ENCODE assay signal across 13 cellular contexts in the genomic region with DNA sequence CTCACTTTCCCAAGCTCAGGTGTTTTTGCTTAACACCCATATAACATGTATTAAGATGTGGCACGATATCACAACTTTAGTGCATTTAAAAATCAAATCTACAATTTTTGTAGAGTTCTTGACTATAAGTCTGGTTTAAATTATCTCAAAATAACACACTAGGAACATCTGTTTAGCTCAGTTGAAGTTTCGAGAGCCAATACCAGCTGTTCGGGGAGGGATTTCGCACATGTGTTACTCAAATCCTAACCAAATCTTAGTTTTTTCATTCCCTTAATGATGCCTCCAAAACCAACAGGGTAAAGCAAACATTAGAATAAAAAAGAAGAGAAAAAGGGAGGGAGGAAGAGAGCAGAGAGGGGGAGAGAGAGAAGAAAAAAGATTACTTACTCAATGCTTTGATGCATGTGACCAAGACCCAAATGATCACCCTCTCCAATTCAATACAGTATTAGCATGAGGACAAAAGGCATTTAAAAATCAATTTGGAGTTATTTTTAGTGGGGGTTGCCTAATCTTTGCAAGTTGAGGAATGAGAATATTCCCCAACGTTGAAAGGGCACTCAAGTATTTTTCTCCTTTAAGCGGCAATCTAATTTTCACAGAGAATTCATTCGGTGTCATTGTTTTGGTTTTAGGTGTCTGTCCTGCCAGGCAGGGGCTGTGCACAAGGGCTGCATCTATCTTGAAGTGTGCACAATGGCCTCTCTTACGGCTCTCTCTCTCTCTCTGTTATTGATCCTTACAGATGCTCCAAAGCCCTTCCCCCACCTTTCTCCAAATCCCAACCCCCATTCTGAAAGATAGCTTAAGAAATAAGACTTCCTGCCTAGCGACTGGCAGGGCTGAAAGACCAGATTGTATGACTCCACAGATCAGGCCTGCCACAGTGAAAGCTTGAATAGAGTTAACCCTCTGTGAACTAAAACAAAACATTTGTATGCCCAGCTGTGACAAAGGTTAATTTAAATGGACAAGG.
DNase-seq lines count a peak whose midpoint lies in the region; FAIRE-seq and TF ChIP-seq lines count a peak whose summit lies in the region.
"Had no signal": no experiment of that assay in that cellular context is flagged by ENCODE, and none has a peak within 500 bp of the region (broad histone marks: within the 10 kb centered on the region; RNA-seq: fewer than 3 reads in every experiment).

No MANE protein-coding gene starts in this region.

- no peak for TF ChIP-seq CTCF in H1 (IDR thresholded peaks at IDR 0.05; ENCODE audit: control extremely low read depth in 1 of 3, insufficient read depth in 1 of 3, low read depth in 1 of 3, low read length in 3 of 3)

- H3K9ac ChIP-seq in H1 (replicated peaks in 1 of 4; ENCODE audit: extremely low read depth in 1 of 4, low read depth in 3 of 4, low read length in 3 of 4) = peak overlapping the region in 3 of 4 experiments; percentile 5 to 50 (median 39); a peak in 3 of 7 replicates

- POLR2A ChIA-PET in H1 (lab: Charles Lee; ENCODE audit: partially characterized antibody) = interaction anchor here (0.6 to 2.4 kb wide), 16 partner anchors 8 to 180 kb away, joined by 3 to 11 read pairs (median 4); no protein-coding TSS in a partner anchor
- POLR2A ChIA-PET in activated CD4-positive, alpha-beta memory T cell treated with anti-CD3 and anti-CD28 coated beads for 36 hours (lab: Charles Lee) = no interaction called here

- H3K4me2 ChIP-seq in H1 (ENCODE audit: insufficient read depth in 1 of 2, low read depth in 2 of 2, low read length in 2 of 2) = peak overlapping the region; percentile 75 to 77

- H3K79me2 ChIP-seq in H1 (ENCODE audit: control insufficient read depth in 1 of 2, insufficient read depth in 2 of 2, low read length in 2 of 2) = peaks cover 0 to 71% of the 10 kb centered on the region in 2 experiments; a peak in 3 of 4 replicates

- no peaks in the 10 kb centered on the region for H3K9me3 Mint-ChIP-seq in activated CD4-positive, alpha-beta memory T cell treated with anti-CD3 and anti-CD28 coated beads for 36 hours
- H3K9me3 Mint-ChIP-seq: CD4-positive, alpha-beta T cell; naive thymus-derived CD8-positive, alpha-beta T cell had no signal

- no peak overlapping the region for H3K23ac ChIP-seq in H1 (ENCODE audit: insufficient read length)

- DNase-seq in NCI-H2227 treated with DMSO at 0.1 percent for 48 hours (lab: John Stamatoyannopoulos, UW) = peak; percentile 5
- peak; percentile 59 to 71 for DNase-seq in H1 (ENCODE audit: low read depth in 1 of 2, low spot score in 2 of 2)
- DNase-seq in myocyte (ENCODE audit: low read depth) = peak; percentile 18
- DNase-seq in activated CD4-positive, alpha-beta memory T cell treated with anti-CD3 and anti-CD28 coated beads for 36 hours = no peak
- DNase-seq in HuH-7 (ENCODE audit: low spot score) = no peak
- no peak for DNase-seq in NCI-H446 (lab: John Stamatoyannopoulos, UW)
- DNase-seq in activated CD4-positive, CD25-positive, alpha-beta regulatory T cell (lab: John Stamatoyannopoulos, UW) = no peak
- DNase-seq: CD4-positive, alpha-beta T cell; GOT3; naive thymus-derived CD8-positive, alpha-beta T cell; NCI-H2029 treated with DMSO at 0.1 percent for 48 hours; testis had no signal

- H3K36me3 ChIP-seq in H1 (ENCODE audit: control insufficient read depth in 2 of 4, insufficient read depth in 4 of 4, low read length in 3 of 4) = no peaks in the 10 kb centered on the region

- FAIRE-seq in G401.6 (lab: Jason Lieb, UNC) (peak; percentile 34), H1 (lab: Jason Lieb, UNC) (peak; percentile 86)

- H3K4me3 Mint-ChIP-seq in activated CD4-positive, alpha-beta memory T cell treated with anti-CD3 and anti-CD28 coated beads for 36 hours = no peak overlapping the region
- H3K4me3 Mint-ChIP-seq: CD4-positive, alpha-beta T cell; naive thymus-derived CD8-positive, alpha-beta T cell had no signal

- H2BK120ac ChIP-seq in H1 (replicated peaks; ENCODE audit: low read depth, low read length) = peak overlapping the region; percentile 21

- no peaks in the 10 kb centered on the region for H3K27me3 ChIP-seq in H1 (replicated peaks in 1 of 4; ENCODE audit: control insufficient read depth in 3 of 4, extremely low read depth in 1 of 4, insufficient read depth in 3 of 4, low read length in 3 of 4)
- H3K27me3 ChIP-seq: testis had no signal

- H3K4ac ChIP-seq in H1 (replicated peaks; ENCODE audit: insufficient read length, low read depth, low read length) = no peak overlapping the region

- peak overlapping the region; percentile 12 for H3K56ac ChIP-seq in H1 (replicated peaks; ENCODE audit: insufficient read length, low read depth, low read length)

- H3K27ac Mint-ChIP-seq in activated CD4-positive, alpha-beta memory T cell treated with anti-CD3 and anti-CD28 coated beads for 36 hours = no peak overlapping the region
- H3K27ac Mint-ChIP-seq: CD4-positive, alpha-beta T cell; naive thymus-derived CD8-positive, alpha-beta T cell had no signal

- H3K27me3 Mint-ChIP-seq in activated CD4-positive, alpha-beta memory T cell treated with anti-CD3 and anti-CD28 coated beads for 36 hours = peaks cover 16% of the 10 kb centered on the region

- no peaks in the 10 kb centered on the region; the same call in 1 of the 2 replicates for H3K23me2 ChIP-seq in H1 (ENCODE audit: low read depth, low read length)

- no peak overlapping the region for H2AFZ ChIP-seq in H1 (ENCODE audit: low read length)

- H4K8ac ChIP-seq in H1 (ENCODE audit: extremely low read depth, insufficient read depth, low read length) = no peak overlapping the region

- peak in 1 of 2 experiments; percentile 91; a peak in 2 of 3 replicates for TF ChIP-seq EP300 in H1 (IDR thresholded peaks at IDR 0.05; ENCODE audit: borderline replicate concordance in 1 of 2, low read depth in 2 of 2, low read length in 2 of 2)

- peaks cover 7 to 39% (median 29%) of the 10 kb centered on the region in 4 experiments for H3K4me1 ChIP-seq in H1 (replicated peaks in 1 of 4; ENCODE audit: control insufficient read depth in 3 of 4, insufficient read depth in 4 of 4, low read length in 3 of 4)

- no peak overlapping the region; the same call in 1 of the 2 replicates for H2BK12ac ChIP-seq in H1 (ENCODE audit: low read depth, low read length)

- no peak overlapping the region for H2BK20ac ChIP-seq in H1 (ENCODE audit: low read length)

- H4K20me1 ChIP-seq in H1 (replicated peaks in 1 of 2; ENCODE audit: control insufficient read depth in 1 of 2, insufficient read depth in 2 of 2, low read length in 2 of 2) = no peaks in the 10 kb centered on the region

- no peak overlapping the region; the same call in 1 of the 2 replicates for H3K18ac ChIP-seq in H1 (ENCODE audit: extremely low read depth, low read length)

- no peaks in the 10 kb centered on the region for H3K9me3 ChIP-seq in H1 (ENCODE audit: insufficient read depth in 2 of 2, low read depth in 1 of 2, low read length in 1 of 2)
- H3K9me3 ChIP-seq: testis had no signal

- WGBS in H1 (ENCODE audit: extremely low coverage in 1 of 2, insufficient coverage in 1 of 2, insufficient read length in 1 of 2, insufficient replicate concordance in 2 of 2, low coverage in 1 of 2, low lambda C conversion rate in 2 of 2, missing lambda C conversion rate in 1 of 2), 2 experiments = 6% methylated on average over 9 of the region's 9 CpGs; no CpG with 5 or more reads in 1 of the 2 experiments

- H3K79me1 ChIP-seq in H1 (ENCODE audit: low read depth, low read length) = peaks cover 2% of the 10 kb centered on the region

- no peak overlapping the region for H3K14ac ChIP-seq in H1 (ENCODE audit: insufficient read length)

- H3K36me3 Mint-ChIP-seq in activated CD4-positive, alpha-beta memory T cell treated with anti-CD3 and anti-CD28 coated beads for 36 hours = no peaks in the 10 kb centered on the region
- H3K36me3 Mint-ChIP-seq: naive thymus-derived CD8-positive, alpha-beta T cell had no signal

- H3K4me3 ChIP-seq in H1 (ENCODE audit: extremely low read depth in 1 of 4, insufficient read depth in 2 of 4, low read depth in 3 of 4, low read length in 4 of 4) = peak overlapping the region; percentile 12 to 55 (median 28); a peak in 6 of 8 replicates
- H3K4me3 ChIP-seq: testis had no signal

- peak in 1 of 2 experiments; percentile 20; a peak in 1 of 4 replicates for TF ChIP-seq RAD21 in H1 (IDR thresholded peaks at IDR 0.05 in 1 of 2, conservative IDR thresholded peaks at IDR 0.05 in 1 of 2; ENCODE audit: low read depth in 2 of 2, low read length in 2 of 2)

- H4K5ac ChIP-seq in H1 (ENCODE audit: insufficient read length, low read depth, low read length) = peak overlapping the region; percentile 84

- TF ChIP-seq POLR2A in H1 (IDR thresholded peaks at IDR 0.05; ENCODE audit: control extremely low read depth in 1 of 2, low read depth in 2 of 2, low read length in 2 of 2) = peak in 1 of 2 experiments; percentile 18; a peak in 2 of 3 replicates

- peak overlapping the region; percentile 69 for H3K27ac ChIP-seq in H1 (ENCODE audit: low read depth, low read length)
- H3K27ac ChIP-seq: testis had no signal

- CTCF ChIA-PET in H1 (lab: Charles Lee; ENCODE audit: partially characterized antibody) = interaction anchor here (0.7 to 7.7 kb wide), 11 partner anchors 14 to 178 kb away, joined by 3 to 88 read pairs (median 4); no protein-coding TSS in a partner anchor
- CTCF ChIA-PET in activated CD4-positive, alpha-beta memory T cell treated with anti-CD3 and anti-CD28 coated beads for 36 hours (lab: Charles Lee) = interaction anchor here (1.5 to 1.9 kb wide), 2 partner anchors 24 to 56 kb away, joined by 4 to 5 read pairs; no protein-coding TSS in a partner anchor

- peak overlapping the region; percentile 89 for H2BK5ac ChIP-seq in H1 (ENCODE audit: low read depth, low read length)

- no peak overlapping the region for H2BK15ac ChIP-seq in H1 (ENCODE audit: low read length)

- H4K91ac ChIP-seq in H1 (replicated peaks; ENCODE audit: insufficient read length, low read length) = peak overlapping the region; percentile 40

- intact Hi-C loops in activated CD4-positive, alpha-beta memory T cell treated with anti-CD3 and anti-CD28 coated beads for 36 hours (cut with micrococcal nuclease) = no loop called here

- H3K4me1 Mint-ChIP-seq in activated CD4-positive, alpha-beta memory T cell treated with anti-CD3 and anti-CD28 coated beads for 36 hours (ENCODE audit: low read depth) = no peaks in the 10 kb centered on the region

- H2AK5ac ChIP-seq in H1 (ENCODE audit: low read depth, low read length) = no peak overlapping the region

TF ChIP-seq in H1, 55 proteins besides CTCF, POLR2A, EP300 and RAD21 (continues in another document):
- TF ChIP-seq CHD1 (IDR thresholded peaks at IDR 0.05; ENCODE audit: low read depth, low read length) (no peak), HDAC2 (IDR thresholded peaks at IDR 0.05; ENCODE audit: borderline replicate concordance in 1 of 2, low read depth in 2 of 2, low read length in 2 of 2) (peak in 1 of 2 experiments; percentile 88; a peak in 3 of 4 replicates), JUND (IDR thresholded peaks at IDR 0.05; ENCODE audit: low read length) (peak; percentile 53; the same call in 1 of the 2 replicates), SIN3A (conservative IDR thresholded peaks at IDR 0.05 in 1 of 2, IDR thresholded peaks at IDR 0.05 in 1 of 2; ENCODE audit: low read depth in 1 of 2, low read length in 2 of 2) (no peak; a peak in 1 of 4 replicates)

Comparison
In these comparisons a context has a peak if more than half of its experiments do, and no peak if none do; other contexts are left out.
1. DNase-seq: peak in NCI-H2227 treated with DMSO at 0.1 percent for 48 hours (single experiment), H1 (2 of 2) and myocyte (single experiment); none in activated CD4-positive, alpha-beta memory T cell treated with anti-CD3 and anti-CD28 coated beads for 36 hours (single experiment), HuH-7 (single experiment), NCI-H446 (0 of 2) and activated CD4-positive, CD25-positive, alpha-beta regulatory T cell (0 of 4).